In genomic region chr6:121505284-121505683, GRCh38 we compare ENCODE assay signal across 1 cellular context.
TF ChIP-seq lines count a peak whose summit lies in the region.

No MANE protein-coding gene starts in this region.

TF ChIP-seq in IMR-90, 13 proteins besides CTCF, POLR2A, EP300 and RAD21:
- no peak for TF ChIP-seq ELK1 (IDR thresholded peaks at IDR 0.05; ENCODE audit: borderline replicate concordance, low read depth, low read length)
- TF ChIP-seq NFE2L2 (IDR thresholded peaks at IDR 0.05; ENCODE audit: low read depth, low read length) = no peak
- no peak for TF ChIP-seq BHLHE40 (IDR thresholded peaks at IDR 0.05; ENCODE audit: low read depth, low read length)
- TF ChIP-seq RCOR1 (IDR thresholded peaks at IDR 0.05; ENCODE audit: insufficient replicate concordance, low read length) = no peak
- TF ChIP-seq MAFK (IDR thresholded peaks at IDR 0.05; ENCODE audit: low read depth, low read length) = no peak
- no peak for TF ChIP-seq MAZ (IDR thresholded peaks at IDR 0.05; ENCODE audit: borderline replicate concordance, low read depth, low read length)
- no peak for TF ChIP-seq SMC3 (IDR thresholded peaks at IDR 0.05; ENCODE audit: low read depth, low read length)
- TF ChIP-seq CHD1 (IDR thresholded peaks at IDR 0.05; ENCODE audit: low read depth, low read length) = no peak
- no peak for TF ChIP-seq RFX5 (IDR thresholded peaks at IDR 0.05; ENCODE audit: low read depth, low read length)
- TF ChIP-seq MXI1 (IDR thresholded peaks at IDR 0.05; ENCODE audit: borderline replicate concordance, low read depth, low read length) = no peak
- TF ChIP-seq USF2 (IDR thresholded peaks at IDR 0.05; ENCODE audit: low read depth, low read length) = no peak
- TF ChIP-seq FOS (IDR thresholded peaks at IDR 0.05; ENCODE audit: low read depth, low read length) = no peak
- TF ChIP-seq CEBPB (IDR thresholded peaks at IDR 0.05; ENCODE audit: low read depth, low read length) = no peak
TF ChIP-seq in IMR-90: peak in this region for 0.
